8 cellular contexts compared by ENCODE assay signal in the genomic region with DNA sequence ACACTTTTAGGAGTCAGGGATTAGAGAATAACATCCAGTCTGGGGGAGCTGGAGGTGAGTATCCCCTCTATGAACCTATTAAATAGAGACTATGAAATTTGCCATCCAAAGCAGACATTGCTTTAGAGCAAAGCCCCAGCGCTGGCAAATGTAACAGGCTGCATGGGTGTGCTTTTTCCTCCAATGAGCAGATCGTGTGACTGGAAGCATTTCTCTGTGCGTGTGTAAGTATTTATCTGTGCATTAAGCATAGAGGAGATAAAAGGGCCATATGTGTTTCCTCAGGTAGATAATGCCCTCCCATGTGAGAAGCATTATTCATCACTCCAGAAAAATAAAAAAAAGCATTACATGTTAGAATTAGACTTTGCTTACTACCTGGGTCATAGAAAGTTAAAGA. TPM values are rescaled to one million over a fixed set of nuclear protein-coding genes. Genes with fewer than 3 reads are reported as not detected.
DNase-seq lines count a peak whose midpoint lies in the region; ATAC-seq and TF ChIP-seq lines count a peak whose summit lies in the region.

No MANE protein-coding gene starts in this region.

- H3K27me3 ChIP-seq in ascending aorta: no peaks in the 10 kb centered on the region

- H3K27ac ChIP-seq in ascending aorta: peak overlapping the region in 1 of 2 donors; percentile 31

- H3K4me1 ChIP-seq in ascending aorta: no peaks in the 10 kb centered on the region

- H3K36me3 ChIP-seq in ascending aorta: peaks cover 0 to 6% of the 10 kb centered on the region in 2 donors

- H3K27ac Mint-ChIP-seq in activated naive CD4-positive, alpha-beta T cell treated with anti-CD3 and anti-CD28 coated beads for 36 hours: peak overlapping the region; percentile 81
- H3K27ac Mint-ChIP-seq in natural killer cell treated with Interleukin-12 subunit alpha and Interleukin-12 subunit beta and Interleukin-15 and Interleukin-18, amount 100 ng/mL, for 72 hours: peak overlapping the region; percentile 73 to 91
- no peak overlapping the region for H3K27ac Mint-ChIP-seq in endothelial cell (ENCODE audit: unreplicated experiment)

- TF ChIP-seq CTCF in ascending aorta (IDR thresholded peaks at IDR 0.05): no peak
- TF ChIP-seq CTCF in endothelial cell (IDR thresholded peaks at IDR 0.05; ENCODE audit: unreplicated experiment): no peak

- peaks cover 1% of the 10 kb centered on the region for H3K36me3 Mint-ChIP-seq in activated naive CD4-positive, alpha-beta T cell treated with anti-CD3 and anti-CD28 coated beads for 36 hours (ENCODE audit: low read depth)
- no peaks in the 10 kb centered on the region for H3K36me3 Mint-ChIP-seq in natural killer cell treated with Interleukin-12 subunit alpha and Interleukin-12 subunit beta and Interleukin-15 and Interleukin-18, amount 100 ng/mL, for 72 hours
- no peaks in the 10 kb centered on the region for H3K36me3 Mint-ChIP-seq in endothelial cell (ENCODE audit: low read depth, unreplicated experiment)

- peak; percentile 11 for DNase-seq in activated naive CD4-positive, alpha-beta T cell treated with anti-CD3 and anti-CD28 coated beads for 36 hours
- no peak for DNase-seq in activated naive CD4-positive, alpha-beta T cell treated with Interleukin-2 at 50 U/mL for 16 hours
- no peak for DNase-seq in ascending aorta (ENCODE audit: low spot score in 2 of 2)
- no peak for DNase-seq in natural killer cell treated with Interleukin-12 subunit alpha and Interleukin-12 subunit beta and Interleukin-15 and Interleukin-18, amount 100 ng/mL, for 72 hours (ENCODE audit: low spot score)
- DNase-seq in endothelial cell (ENCODE audit: low spot score): no peak
- no peak for DNase-seq in NCI-H82 treated with DMSO at 0.1 percent for 48 hours (lab: John Stamatoyannopoulos, UW; ENCODE audit: unreplicated experiment)
- no peak for DNase-seq in DMS53 (lab: John Stamatoyannopoulos, UW)

- H3K4me1 Mint-ChIP-seq in activated naive CD4-positive, alpha-beta T cell treated with anti-CD3 and anti-CD28 coated beads for 36 hours (ENCODE audit: low read depth): peaks cover 55% of the 10 kb centered on the region
- peaks cover 42 to 51% of the 10 kb centered on the region in 2 donors for H3K4me1 Mint-ChIP-seq in natural killer cell treated with Interleukin-12 subunit alpha and Interleukin-12 subunit beta and Interleukin-15 and Interleukin-18, amount 100 ng/mL, for 72 hours (ENCODE audit: low read depth in 2 of 2)
- peaks cover 8% of the 10 kb centered on the region for H3K4me1 Mint-ChIP-seq in endothelial cell (ENCODE audit: unreplicated experiment)

- CTCF ChIA-PET in activated naive CD4-positive, alpha-beta T cell treated with anti-CD3 and anti-CD28 coated beads for 36 hours (lab: Charles Lee): interaction anchor here (0.6 to 1.9 kb wide), 5 partner anchors 10 to 627 kb away, joined by 3 to 8 read pairs (median 4); no protein-coding TSS in a partner anchor

- H3K27me3 Mint-ChIP-seq in activated naive CD4-positive, alpha-beta T cell treated with anti-CD3 and anti-CD28 coated beads for 36 hours (ENCODE audit: low read depth): no peaks in the 10 kb centered on the region
- no peaks in the 10 kb centered on the region for H3K27me3 Mint-ChIP-seq in natural killer cell treated with Interleukin-12 subunit alpha and Interleukin-12 subunit beta and Interleukin-15 and Interleukin-18, amount 100 ng/mL, for 72 hours
- H3K27me3 Mint-ChIP-seq in endothelial cell (ENCODE audit: unreplicated experiment): no peaks in the 10 kb centered on the region

- H3K4me3 Mint-ChIP-seq in activated naive CD4-positive, alpha-beta T cell treated with anti-CD3 and anti-CD28 coated beads for 36 hours: peak overlapping the region; percentile 75
- peak overlapping the region; percentile 85 for H3K4me3 Mint-ChIP-seq in natural killer cell treated with Interleukin-12 subunit alpha and Interleukin-12 subunit beta and Interleukin-15 and Interleukin-18, amount 100 ng/mL, for 72 hours
- H3K4me3 Mint-ChIP-seq in endothelial cell (ENCODE audit: unreplicated experiment): no peak overlapping the region

- intact Hi-C loops in activated naive CD4-positive, alpha-beta T cell treated with anti-CD3 and anti-CD28 coated beads for 36 hours (cut with micrococcal nuclease): no loop called here
- intact Hi-C loops in ascending aorta (cut with DNase I): no loop called here

- H3K9me3 ChIP-seq in ascending aorta: no peaks in the 10 kb centered on the region

- peaks cover 6% of the 10 kb centered on the region for H3K9me3 Mint-ChIP-seq in activated naive CD4-positive, alpha-beta T cell treated with anti-CD3 and anti-CD28 coated beads for 36 hours
- H3K9me3 Mint-ChIP-seq in natural killer cell treated with Interleukin-12 subunit alpha and Interleukin-12 subunit beta and Interleukin-15 and Interleukin-18, amount 100 ng/mL, for 72 hours: no peaks in the 10 kb centered on the region
- H3K9me3 Mint-ChIP-seq in endothelial cell (ENCODE audit: unreplicated experiment): no peaks in the 10 kb centered on the region

- peak overlapping the region; percentile 51 to 64 for H3K4me3 ChIP-seq in ascending aorta

- peak; percentile 8 for ATAC-seq in HG03342 (IDR thresholded peaks at IDR 0.05; ENCODE audit: unreplicated experiment)
- peak; percentile 4 to 25 for ATAC-seq in natural killer cell treated with Interleukin-12 subunit alpha and Interleukin-12 subunit beta and Interleukin-15 and Interleukin-18, amount 100 ng/mL, for 72 hours

RNA-seq across cellular contexts. Expression of a gene that starts 0.9 kb away (rescaled TPM):
- 1 to 10 TPM; 2.0 to 2.6 TPM for total RNA-seq in activated naive CD4-positive, alpha-beta T cell treated with anti-CD3 and anti-CD28 coated beads for 36 hours
- total RNA-seq in ascending aorta: 15.0 TPM
- 1 to 10 TPM; 3.0 to 4.0 TPM for total RNA-seq in natural killer cell treated with Interleukin-12 subunit alpha and Interleukin-12 subunit beta and Interleukin-15 and Interleukin-18, amount 100 ng/mL, for 72 hours
- total RNA-seq in endothelial cell (ENCODE audit: unreplicated experiment): 1.8 TPM

RNA-seq across cellular contexts. Expression of a gene that starts 52.2 kb away (rescaled TPM):
- total RNA-seq in activated naive CD4-positive, alpha-beta T cell treated with anti-CD3 and anti-CD28 coated beads for 36 hours: 1 to 10 TPM; 3.4 to 3.8 TPM
- total RNA-seq in ascending aorta (4.5 TPM), endothelial cell (ENCODE audit: unreplicated experiment) (8.5 TPM)
- 1 to 10 TPM; 6.5 to 9.9 TPM for total RNA-seq in natural killer cell treated with Interleukin-12 subunit alpha and Interleukin-12 subunit beta and Interleukin-15 and Interleukin-18, amount 100 ng/mL, for 72 hours

RNA-seq across cellular contexts. Expression of a gene that starts 55.1 kb away (rescaled TPM):
- 1 to 10 TPM; 4.9 to 5.4 TPM for total RNA-seq in activated naive CD4-positive, alpha-beta T cell treated with anti-CD3 and anti-CD28 coated beads for 36 hours
- total RNA-seq in ascending aorta (1.8 TPM), endothelial cell (ENCODE audit: unreplicated experiment) (12.5 TPM)
- 10 to 100 TPM; 13.7 to 21.8 TPM for total RNA-seq in natural killer cell treated with Interleukin-12 subunit alpha and Interleukin-12 subunit beta and Interleukin-15 and Interleukin-18, amount 100 ng/mL, for 72 hours
